Comparison of ENCODE assay signal across 8 cellular contexts in the genomic region with DNA sequence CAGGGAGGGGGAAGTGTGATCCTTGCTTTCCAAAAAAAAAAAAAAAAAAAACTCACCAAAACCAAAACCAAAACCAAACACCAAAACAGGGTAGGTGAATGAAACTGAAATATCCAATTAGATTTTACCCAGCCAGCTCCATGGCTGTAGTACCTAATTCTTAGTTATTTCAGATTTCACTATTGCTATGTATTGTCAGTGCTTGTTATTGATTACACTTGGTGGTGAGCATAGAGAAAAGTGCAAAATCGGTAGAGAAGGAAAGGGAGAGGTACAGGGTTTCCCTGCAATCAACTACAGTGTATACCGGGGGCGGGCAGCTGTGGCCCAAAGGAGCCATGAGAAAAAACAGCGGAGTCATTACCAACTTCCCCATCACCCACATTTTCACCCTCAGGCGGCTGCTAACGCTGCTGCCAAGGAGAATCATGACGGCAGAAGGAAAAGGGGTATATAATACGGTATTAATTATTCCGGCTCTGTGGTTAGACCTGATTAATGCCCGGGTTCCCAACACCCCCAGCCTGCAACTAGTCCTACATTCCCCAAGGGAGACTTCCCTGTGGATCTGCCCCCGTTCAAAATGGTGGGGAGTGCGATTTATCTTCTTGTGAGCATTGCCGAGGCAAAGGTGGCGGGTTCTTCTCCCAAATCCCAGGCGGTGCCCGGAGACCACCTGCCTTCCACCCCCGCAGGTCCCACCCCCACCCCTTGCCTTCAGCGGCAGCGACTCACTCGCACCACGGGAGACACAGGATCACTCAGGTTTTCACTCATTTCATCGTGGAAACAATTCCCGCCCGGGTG. TPM values are rescaled to one million over a fixed set of nuclear protein-coding genes. Genes with fewer than 3 reads are reported as not detected.
DNase-seq lines count a peak whose midpoint lies in the region; ATAC-seq and TF ChIP-seq lines count a peak whose summit lies in the region.

A gene (minus strand): TSS at position 30 of the 807 bp plus-strand sequence. CDS start 486 bp downstream, outside the sequence.

- H3K36me3 ChIP-seq in CD4-positive, alpha-beta memory T cell (ENCODE audit: insufficient read depth, low read length), result peaks cover 17% of the 10 kb centered on the region
- H3K36me3 ChIP-seq in HEK293 (ENCODE audit: control insufficient read depth in 2 of 2, insufficient read depth in 1 of 2, low read length in 2 of 2) (peaks cover 17 to 43% of the 10 kb centered on the region in 2 experiments), ovary (no peaks in the 10 kb centered on the region), upper lobe of right lung (peaks cover 39% of the 10 kb centered on the region)

- TF ChIP-seq CTCF in HEK293 (tag by site-specific recombination; IDR thresholded peaks at IDR 0.05), result no peak
- no peak for TF ChIP-seq CTCF in ovary (IDR thresholded peaks at IDR 0.05)
- no peak for TF ChIP-seq CTCF in upper lobe of right lung (IDR thresholded peaks at IDR 0.05)

- no peaks in the 10 kb centered on the region for H3K27me3 Mint-ChIP-seq in CD4-positive, alpha-beta memory T cell

- H3K27me3 ChIP-seq in CD4-positive, alpha-beta memory T cell (ENCODE audit: insufficient read depth, low read length), result no peaks in the 10 kb centered on the region
- H3K27me3 ChIP-seq in ovary, result no peaks in the 10 kb centered on the region
- no peaks in the 10 kb centered on the region for H3K27me3 ChIP-seq in upper lobe of right lung

- no peak for TF ChIP-seq POLR2A in ovary (IDR thresholded peaks at IDR 0.05)

- peak within 1 kb of the TSS; percentile 91 to 100 (median 97) for H3K4me3 Mint-ChIP-seq in CD4-positive, alpha-beta memory T cell

- intact Hi-C loops in CD4-positive, alpha-beta memory T cell (cut with micrococcal nuclease), result no loop called here
- intact Hi-C loops in ovary (cut with DNase I) (no loop called here), upper lobe of right lung (cut with DNase I) (no loop called here)

- peaks cover 0 to 2% (median 0%) of the 10 kb centered on the region in 8 donors for H3K9me3 Mint-ChIP-seq in CD4-positive, alpha-beta memory T cell

- H3K27ac Mint-ChIP-seq in CD4-positive, alpha-beta memory T cell, result peak within 1 kb of the TSS; percentile 90 to 100 (median 99)

- TF ChIP-seq EP300 in ovary (IDR thresholded peaks at IDR 0.05), result no peak

- peak within 1 kb of the TSS; percentile 100 for H3K27ac ChIP-seq in CD4-positive, alpha-beta memory T cell (ENCODE audit: low read depth, low read length)
- peak within 1 kb of the TSS; percentile 96; the same call in 1 of the 2 replicates for H3K27ac ChIP-seq in HEK293 (ENCODE audit: extremely low read depth, low read depth, low read length)
- peak within 1 kb of the TSS; percentile 90 to 100 for H3K27ac ChIP-seq in ovary
- peak within 1 kb of the TSS; percentile 100 for H3K27ac ChIP-seq in upper lobe of right lung

- H3K9me3 ChIP-seq in CD4-positive, alpha-beta memory T cell (ENCODE audit: control insufficient read depth in 1 of 2, low read length in 2 of 2), result no peaks in the 10 kb centered on the region
- H3K9me3 ChIP-seq in HEK293 (ENCODE audit: control insufficient read depth, insufficient read depth, low read depth, low read length) (no peaks in the 10 kb centered on the region), ovary (no peaks in the 10 kb centered on the region), upper lobe of right lung (no peaks in the 10 kb centered on the region)

- ATAC-seq in upper lobe of right lung, result peak; percentile 4

- H3K4me3 ChIP-seq in CD4-positive, alpha-beta memory T cell (ENCODE audit: low read length in 2 of 2), result peak within 1 kb of the TSS; percentile 54 to 95
- H3K4me3 ChIP-seq in HEK293 (ENCODE audit: low read depth, low read length) (peak within 1 kb of the TSS; percentile 97), ovary (peak within 1 kb of the TSS; percentile 98), upper lobe of right lung (peak within 1 kb of the TSS; percentile 92)

- H3K36me3 Mint-ChIP-seq in CD4-positive, alpha-beta memory T cell, result peaks cover 20 to 56% of the 10 kb centered on the region in 2 donors

- POLR2A ChIA-PET in CD4-positive, alpha-beta memory T cell (lab: Charles Lee; ENCODE audit: partially characterized antibody), result interaction anchor here (0.6 to 4.7 kb wide), 11 partner anchors 8 to 419 kb away, joined by 3 to 45 read pairs (median 5); a partner anchor contains a TSS
- POLR2A ChIA-PET in HEK293 (lab: Yijun Ruan, JAX), result interaction anchor here (0.6 to 3.8 kb wide), 11 partner anchors 9 to 290 kb away, joined by 3 to 28 read pairs (median 4); a partner anchor contains a TSS

- peak; percentile 47 to 78 (median 58) for DNase-seq in CD4-positive, alpha-beta memory T cell
- DNase-seq in RPMI8226 (peak; percentile 70), glomerular endothelial cell (ENCODE audit: extremely low read depth, low read depth, low spot score) (no peak), ovary (peak; percentile 14 to 49 (median 33)), upper lobe of right lung (no peak), HuH-7 (ENCODE audit: low spot score) (no peak)
- DNase-seq in activated gamma-delta T cell treated with anti-CD3 and anti-CD28 coated beads, Interleukin-2, amount 50 U/mL, for 16 hours (ENCODE audit: low read depth), result peak; percentile 33

- peaks cover 53% of the 10 kb centered on the region for H3K4me1 ChIP-seq in CD4-positive, alpha-beta memory T cell (ENCODE audit: insufficient read depth, low read length)
- H3K4me1 ChIP-seq in HEK293 (ENCODE audit: control insufficient read depth, insufficient read depth, low read length) (peaks cover 3% of the 10 kb centered on the region), ovary (ENCODE audit: insufficient read depth) (peaks cover 6% of the 10 kb centered on the region), upper lobe of right lung (peaks cover 38% of the 10 kb centered on the region)

- CTCF ChIA-PET in CD4-positive, alpha-beta memory T cell (lab: Charles Lee; ENCODE audit: partially characterized antibody), result interaction anchor here (1.1 to 2.5 kb wide), 5 partner anchors 15 to 308 kb away, joined by 3 to 10 read pairs (median 5); a partner anchor contains a TSS
- CTCF ChIA-PET in HEK293 (lab: Yijun Ruan, JAX), result no interaction called here

- WGBS in ovary, 3 donors, result 0 to 1% (median 0%) methylated on average over 24 of the region's 24 CpGs

- H3K4me1 Mint-ChIP-seq in CD4-positive, alpha-beta memory T cell, result peaks cover 43 to 70% (median 51%) of the 10 kb centered on the region in 4 donors

TF ChIP-seq in HEK293, 187 proteins besides CTCF, POLR2A, EP300 and RAD21 (continues in another document):
- TF ChIP-seq PRDM1 (tag by site-specific recombination; IDR thresholded peaks at IDR 0.05), result 0 out of 2 replicates have a peak, but pooled peaks have one; percentile 22
- peak; percentile 55 for TF ChIP-seq ZBTB20 (tag by site-specific recombination; IDR thresholded peaks at IDR 0.05)
- TF ChIP-seq IKZF3 (tag by site-specific recombination; IDR thresholded peaks at IDR 0.05), result 0 out of 2 replicates have a peak, but pooled peaks have one; percentile 43
- no peak for TF ChIP-seq GLI4 (tag by site-specific recombination; IDR thresholded peaks at IDR 0.05)
- 0 out of 2 replicates have a peak, but pooled peaks have one; percentile 29 for TF ChIP-seq ZFHX2 (tag by site-specific recombination; conservative IDR thresholded peaks at IDR 0.05)
- peak; percentile 33; the same call in 1 of the 2 replicates for TF ChIP-seq ZNF561 (tag by site-specific recombination; IDR thresholded peaks at IDR 0.05; ENCODE audit: borderline replicate concordance)
- TF ChIP-seq ZNF121 (tag by site-specific recombination; IDR thresholded peaks at IDR 0.05), result 0 out of 2 replicates have a peak, but pooled peaks have one; percentile 11
- 0 out of 2 replicates have a peak, but pooled peaks have one; percentile 37 for TF ChIP-seq YY1 (tag by site-specific recombination; IDR thresholded peaks at IDR 0.05)
- TF ChIP-seq ZNF623 (tag by site-specific recombination; IDR thresholded peaks at IDR 0.05), result no peak
- TF ChIP-seq GLIS2 (tag by site-specific recombination; IDR thresholded peaks at IDR 0.05), result 0 out of 2 replicates have a peak, but pooled peaks have one; percentile 20
- peak; percentile 32; the same call in 1 of the 2 replicates for TF ChIP-seq ZNF335 (tag by site-specific recombination; conservative IDR thresholded peaks at IDR 0.05)
- TF ChIP-seq, protein P1, sequence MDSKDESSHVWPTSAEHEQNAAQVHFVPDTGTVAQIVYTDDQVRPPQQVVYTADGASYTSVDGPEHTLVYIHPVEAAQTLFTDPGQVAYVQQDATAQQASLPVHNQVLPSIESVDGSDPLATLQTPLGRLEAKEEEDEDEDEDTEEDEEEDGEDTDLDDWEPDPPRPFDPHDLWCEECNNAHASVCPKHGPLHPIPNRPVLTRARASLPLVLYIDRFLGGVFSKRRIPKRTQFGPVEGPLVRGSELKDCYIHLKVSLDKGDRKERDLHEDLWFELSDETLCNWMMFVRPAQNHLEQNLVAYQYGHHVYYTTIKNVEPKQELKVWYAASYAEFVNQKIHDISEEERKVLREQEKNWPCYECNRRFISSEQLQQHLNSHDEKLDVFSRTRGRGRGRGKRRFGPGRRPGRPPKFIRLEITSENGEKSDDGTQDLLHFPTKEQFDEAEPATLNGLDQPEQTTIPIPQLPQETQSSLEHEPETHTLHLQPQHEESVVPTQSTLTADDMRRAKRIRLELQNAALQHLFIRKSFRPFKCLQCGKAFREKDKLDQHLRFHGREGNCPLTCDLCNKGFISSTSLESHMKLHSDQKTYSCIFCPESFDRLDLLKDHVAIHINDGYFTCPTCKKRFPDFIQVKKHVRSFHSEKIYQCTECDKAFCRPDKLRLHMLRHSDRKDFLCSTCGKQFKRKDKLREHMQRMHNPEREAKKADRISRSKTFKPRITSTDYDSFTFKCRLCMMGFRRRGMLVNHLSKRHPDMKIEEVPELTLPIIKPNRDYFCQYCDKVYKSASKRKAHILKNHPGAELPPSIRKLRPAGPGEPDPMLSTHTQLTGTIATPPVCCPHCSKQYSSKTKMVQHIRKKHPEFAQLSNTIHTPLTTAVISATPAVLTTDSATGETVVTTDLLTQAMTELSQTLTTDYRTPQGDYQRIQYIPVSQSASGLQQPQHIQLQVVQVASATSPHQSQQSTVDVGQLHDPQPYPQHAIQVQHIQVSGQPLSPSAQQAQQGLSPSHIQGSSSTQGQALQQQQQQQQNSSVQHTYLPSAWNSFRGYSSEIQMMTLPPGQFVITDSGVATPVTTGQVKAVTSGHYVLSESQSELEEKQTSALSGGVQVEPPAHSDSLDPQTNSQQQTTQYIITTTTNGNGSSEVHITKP (tag by site-specific recombination; IDR thresholded peaks at IDR 0.05), result 0 out of 2 replicates have a peak, but pooled peaks have one; percentile 18
- TF ChIP-seq ZNF423 (tag by site-specific recombination; IDR thresholded peaks at IDR 0.05), result 0 out of 2 replicates have a peak, but pooled peaks have one; percentile 20
- TF ChIP-seq ZNF529 (tag by site-specific recombination; IDR thresholded peaks at IDR 0.05; ENCODE audit: insufficient replicate concordance), result no peak

RNA-seq across cellular contexts. Expression of the gene that starts here (rescaled TPM):
- 100 to 1,000 TPM; 173 to 176 TPM for total RNA-seq in CD4-positive, alpha-beta memory T cell
- polyA plus RNA-seq in CD4-positive, alpha-beta memory T cell, result 100 to 1,000 TPM in 1 of 2 donors, 10 to 100 TPM in 1; 90.1 to 125 TPM
- total RNA-seq in glomerular endothelial cell, result 66.2 and 74.0 TPM in 2 replicates
- total RNA-seq in ovary, result 100 to 1,000 TPM in 1 of 7 donors, 10 to 100 TPM in 6; 40.6 to 101 (median 76.0) TPM
- 10 to 100 TPM; 60.7 to 87.3 TPM for polyA plus RNA-seq in ovary
- total RNA-seq in upper lobe of right lung, result 120 TPM

Comparison
In these comparisons a context has a peak if more than half of its experiments do, and no peak if none do; other contexts are left out.
1. DNase-seq: peak in CD4-positive, alpha-beta memory T cell (5 of 5), RPMI8226 (single experiment), activated gamma-delta T cell treated with anti-CD3 and anti-CD28 coated beads, Interleukin-2, amount 50 U/mL, for 16 hours (single experiment) and ovary (5 of 5); none in glomerular endothelial cell (single experiment), upper lobe of right lung (single experiment) and HuH-7 (single experiment).
2. Peak in every context shown above with its lines, with median percentiles within 50 percentile points of each other: H3K27ac ChIP-seq and H3K4me3 ChIP-seq.